In the genomic region with DNA sequence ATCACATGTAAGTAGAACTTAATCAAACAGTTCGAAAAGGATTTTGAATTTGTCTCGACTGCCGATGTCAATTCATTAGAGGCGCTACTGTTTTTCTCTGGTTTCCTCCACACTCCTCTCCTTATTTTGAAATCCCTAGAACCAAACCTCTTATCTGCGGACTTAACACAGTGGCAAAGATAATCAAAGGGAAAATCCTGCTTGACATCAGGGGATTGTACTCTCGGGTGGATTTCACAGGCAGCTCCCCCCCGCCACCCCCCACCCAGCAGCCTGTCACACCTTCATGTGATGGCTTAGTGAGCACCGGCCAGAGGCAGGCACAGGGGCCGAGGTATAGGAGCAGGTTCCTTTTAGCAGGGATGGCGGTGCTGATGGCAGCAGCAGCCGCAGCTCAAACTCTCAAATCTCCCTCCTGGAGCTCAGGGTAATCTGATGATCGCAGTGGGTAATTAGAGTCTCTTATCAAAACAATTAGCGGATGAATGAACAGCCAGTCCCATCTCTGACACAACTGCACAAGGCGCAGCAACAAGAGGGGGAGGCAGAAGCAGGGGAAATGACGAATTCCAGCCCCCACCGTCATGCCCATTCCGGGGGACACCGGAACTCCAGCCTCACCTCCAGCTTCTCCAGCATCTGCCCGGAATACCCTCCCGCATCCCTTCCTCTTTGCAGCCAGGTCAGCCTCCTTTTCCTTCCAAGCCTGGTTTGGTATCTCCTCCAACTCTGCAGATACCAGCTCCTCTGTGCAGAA, we compare ENCODE assay signal across 11 cellular contexts.
DNase-seq lines count a peak whose midpoint lies in the region; TF ChIP-seq lines count a peak whose summit lies in the region.
"Had no signal": no experiment of that assay in that cellular context is flagged by ENCODE, and none has a peak within 500 bp of the region (broad histone marks: within the 10 kb centered on the region; RNA-seq: fewer than 3 reads in every experiment).

No MANE protein-coding gene starts in this region.

- 80 to 85% methylated on average over 20 of the region's 20 CpGs for WGBS in ectodermal cell, 2 experiments

- TF ChIP-seq CTCF in BE2C (IDR thresholded peaks at IDR 0.05; ENCODE audit: low read depth, low read length) (no peak), nephron progenitor cell (IDR thresholded peaks at IDR 0.05) (no peak)

- no peaks in the 10 kb centered on the region for H3K9me2 ChIP-seq in Karpas-422 (replicated peaks; ENCODE audit: insufficient read depth, low read length)

- H3K27ac Mint-ChIP-seq in nephron progenitor cell: peak overlapping the region; percentile 98

- H3K79me2 ChIP-seq in Karpas-422 (ENCODE audit: low read length): no peaks in the 10 kb centered on the region

- H3K4me3 ChIP-seq in BE2C (ENCODE audit: low read depth, low read length) (no peak overlapping the region), ectodermal cell (ENCODE audit: insufficient read depth, low read depth, low read length) (no peak overlapping the region), Karpas-422 (ENCODE audit: low read length) (no peak overlapping the region)
- H3K4me3 ChIP-seq: K562 had no signal

- DNase-seq in BE2C: peak; percentile 51
- peak; percentile 83 for DNase-seq in NCI-H146 treated with DMSO at 0.1 percent for 48 hours (lab: John Stamatoyannopoulos, UW; ENCODE audit: unreplicated experiment)
- no peak for DNase-seq in nephron progenitor cell
- DNase-seq in stimulated activated CD4-positive, alpha-beta T cell treated with anti-CD3 and anti-CD28 coated beads, Interleukin-4, amount 100 ng/mL, for 4 hours: no peak
- DNase-seq in Karpas-422: no peak
- no peak for DNase-seq in HCEC 1CT
- no peak for DNase-seq in activated CD4-positive, alpha-beta T cell treated with anti-CD3 and anti-CD28 coated beads, Interleukin-2, amount 50 U/mL, for 48 hours
- DNase-seq: effector memory CD4-positive, alpha-beta T cell had no signal

- no peaks in the 10 kb centered on the region for H3K9me3 Mint-ChIP-seq in nephron progenitor cell

- H3K36me3 Mint-ChIP-seq in nephron progenitor cell (ENCODE audit: low read depth): peaks cover under 1% of the 10 kb centered on the region

- no peaks in the 10 kb centered on the region for H3K9me3 ChIP-seq in BE2C
- H3K9me3 ChIP-seq in ectodermal cell (ENCODE audit: control insufficient read depth, low read length): no peaks in the 10 kb centered on the region
- H3K9me3 ChIP-seq in Karpas-422 (ENCODE audit: low read length): no peaks in the 10 kb centered on the region

- H3K27me3 ChIP-seq in BE2C (no peaks in the 10 kb centered on the region), ectodermal cell (ENCODE audit: control insufficient read depth, insufficient read depth, low read length, poor library complexity, severe bottlenecking) (no peaks in the 10 kb centered on the region), Karpas-422 (ENCODE audit: low read length) (no peaks in the 10 kb centered on the region)

- H4K20me1 ChIP-seq in Karpas-422 (ENCODE audit: insufficient read depth, low read depth, low read length): no peaks in the 10 kb centered on the region

- H3K4me1 Mint-ChIP-seq in nephron progenitor cell: peaks cover 100% of the 10 kb centered on the region

- no peak overlapping the region for H3K4me2 ChIP-seq in Karpas-422 (ENCODE audit: low read depth, low read length, poor library complexity, severe bottlenecking)

- no peak overlapping the region for H2AFZ ChIP-seq in Karpas-422 (ENCODE audit: low read length)

- peaks cover 56% of the 10 kb centered on the region for H3K4me1 ChIP-seq in BE2C
- H3K4me1 ChIP-seq in ectodermal cell (ENCODE audit: control insufficient read depth, insufficient read depth, low read length): peaks cover 79% of the 10 kb centered on the region
- H3K4me1 ChIP-seq in Karpas-422 (ENCODE audit: low read length): peaks cover 46% of the 10 kb centered on the region

- peaks cover 2% of the 10 kb centered on the region for H3K27me3 Mint-ChIP-seq in nephron progenitor cell (ENCODE audit: low read depth, poor library complexity)

- H3K4me3 Mint-ChIP-seq in nephron progenitor cell: peak overlapping the region; percentile 71

- H3K27ac ChIP-seq in ectodermal cell (ENCODE audit: insufficient read depth, low read depth, low read length, poor library complexity, severe bottlenecking) (peak overlapping the region; percentile 18), Karpas-422 (ENCODE audit: low read length) (no peak overlapping the region)
- H3K27ac ChIP-seq: C4-2B had no signal

- peaks cover 4% of the 10 kb centered on the region; the same call in 1 of the 2 replicates for H3K36me3 ChIP-seq in BE2C
- H3K36me3 ChIP-seq in ectodermal cell (ENCODE audit: control insufficient read depth, insufficient read depth, low read length): no peaks in the 10 kb centered on the region
- no peaks in the 10 kb centered on the region for H3K36me3 ChIP-seq in Karpas-422 (ENCODE audit: insufficient read depth, low read length)

- H3K9ac ChIP-seq in Karpas-422 (ENCODE audit: low read length): no peak overlapping the region

Comparison
In these comparisons a context has a peak if more than half of its experiments do, and no peak if none do; other contexts are left out.
1. DNase-seq: peak in BE2C (single experiment) and NCI-H146 treated with DMSO at 0.1 percent for 48 hours (single experiment); none in nephron progenitor cell (single experiment), stimulated activated CD4-positive, alpha-beta T cell treated with anti-CD3 and anti-CD28 coated beads, Interleukin-4, amount 100 ng/mL, for 4 hours (0 of 2), Karpas-422 (single experiment), HCEC 1CT (single experiment) and activated CD4-positive, alpha-beta T cell treated with anti-CD3 and anti-CD28 coated beads, Interleukin-2, amount 50 U/mL, for 48 hours (0 of 2).